Comparison of ENCODE assay signal across 3 cellular contexts in the genomic region with DNA sequence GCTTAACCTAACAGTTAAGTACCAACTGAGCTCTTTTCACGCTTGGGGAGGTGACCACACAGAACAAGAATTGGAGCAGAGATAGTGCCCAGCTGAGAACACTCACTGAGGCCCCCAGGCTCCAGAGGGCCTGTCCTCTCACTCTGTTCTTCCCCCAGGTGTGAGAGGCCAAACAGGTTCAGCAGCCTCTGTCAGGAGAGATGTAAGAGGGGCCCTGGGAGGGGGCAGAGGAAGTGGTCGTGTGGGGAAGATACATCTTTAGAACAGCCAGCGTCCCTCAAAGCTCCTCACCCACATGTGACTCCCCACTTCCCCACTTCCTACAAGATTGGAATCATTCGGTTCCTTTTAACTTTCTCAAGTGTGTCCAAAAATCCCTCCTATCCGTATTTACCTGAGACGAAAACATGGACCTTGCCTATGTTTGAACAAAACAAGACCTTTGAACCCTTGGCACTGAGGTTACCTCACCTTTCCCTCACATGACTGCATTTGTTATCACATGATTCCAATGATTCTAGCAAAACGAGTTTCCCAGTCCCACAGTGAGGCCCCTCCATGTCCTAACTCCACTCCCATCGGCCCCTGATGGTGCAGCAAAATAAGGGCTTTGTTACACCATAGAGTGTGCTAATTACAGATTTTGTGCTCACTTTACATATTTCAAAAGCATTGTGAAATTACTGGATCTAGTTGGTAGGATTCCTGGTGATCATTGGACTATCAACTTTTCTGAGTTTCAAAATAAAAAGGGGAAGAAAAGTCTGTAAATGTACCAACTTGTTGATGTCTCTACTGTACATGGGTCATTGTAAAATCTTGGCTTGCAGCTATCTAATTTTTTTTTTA.
TF ChIP-seq lines count a peak whose summit lies in the region.

No MANE protein-coding gene starts in this region.

TF ChIP-seq in A549, 52 proteins besides CTCF, POLR2A, EP300 and RAD21:
- no peak for TF ChIP-seq JUN (IDR thresholded peaks at IDR 0.05)
- no peak for TF ChIP-seq ZFP36 (IDR thresholded peaks at IDR 0.05; ENCODE audit: borderline replicate concordance, partially characterized antibody)
- TF ChIP-seq KDM5A (IDR thresholded peaks at IDR 0.05): no peak
- no peak for TF ChIP-seq EHF (CRISPR knock-in tag; IDR thresholded peaks at IDR 0.05)
- TF ChIP-seq, protein P1, sequence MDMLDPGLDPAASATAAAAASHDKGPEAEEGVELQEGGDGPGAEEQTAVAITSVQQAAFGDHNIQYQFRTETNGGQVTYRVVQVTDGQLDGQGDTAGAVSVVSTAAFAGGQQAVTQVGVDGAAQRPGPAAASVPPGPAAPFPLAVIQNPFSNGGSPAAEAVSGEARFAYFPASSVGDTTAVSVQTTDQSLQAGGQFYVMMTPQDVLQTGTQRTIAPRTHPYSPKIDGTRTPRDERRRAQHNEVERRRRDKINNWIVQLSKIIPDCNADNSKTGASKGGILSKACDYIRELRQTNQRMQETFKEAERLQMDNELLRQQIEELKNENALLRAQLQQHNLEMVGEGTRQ (IDR thresholded peaks at IDR 0.05): peak; percentile 61

TF ChIP-seq in GM23338, 12 proteins besides CTCF, POLR2A, EP300 and RAD21:
- no peak for TF ChIP-seq NANOG (IDR thresholded peaks at IDR 0.05; ENCODE audit: borderline replicate concordance)
- TF ChIP-seq ZNF114 (CRISPR knock-in tag; IDR thresholded peaks at IDR 0.05): no peak
TF ChIP-seq in GM23338: peak in this region for 0.

TF ChIP-seq in K562, 482 proteins besides CTCF, POLR2A, EP300 and RAD21:
- TF ChIP-seq, protein P1 (CRISPR knock-in tag; IDR thresholded peaks at IDR 0.05): peak; percentile 18; the same call in 1 of the 2 replicates
- no peak for TF ChIP-seq PTTG1 (tag; IDR thresholded peaks at IDR 0.05; ENCODE audit: low read depth)
